In genomic region chr15:67878647-67879293, GRCh38 we compare ENCODE assay signal across 1 cellular context.
TF ChIP-seq lines count a peak whose summit lies in the region.

No MANE protein-coding gene starts in this region.

TF ChIP-seq in GM23338, 12 proteins besides CTCF, POLR2A, EP300 and RAD21:
- TF ChIP-seq ZNF462 (CRISPR knock-in tag; IDR thresholded peaks at IDR 0.05) (no peak), ZNF331 (CRISPR knock-in tag; IDR thresholded peaks at IDR 0.05; ENCODE audit: low read depth) (no peak), CREB1 (CRISPR knock-in tag; IDR thresholded peaks at IDR 0.05; ENCODE audit: low read depth) (no peak), STAT1 (IDR thresholded peaks at IDR 0.05; ENCODE audit: unreplicated experiment) (no peak), EZH2 (IDR thresholded peaks at IDR 0.05; ENCODE audit: low read depth, unreplicated experiment) (no peak), ETS1 (IDR thresholded peaks at IDR 0.05) (no peak), ZNF114 (CRISPR knock-in tag; IDR thresholded peaks at IDR 0.05) (no peak), NANOG (IDR thresholded peaks at IDR 0.05; ENCODE audit: borderline replicate concordance) (no peak), JUNB (IDR thresholded peaks at IDR 0.05; ENCODE audit: unreplicated experiment) (no peak), POLR2AphosphoS5 (IDR thresholded peaks at IDR 0.05; ENCODE audit: low read depth) (no peak), EZH2phosphoT487 (IDR thresholded peaks at IDR 0.05; ENCODE audit: unreplicated experiment) (no peak), REST (IDR thresholded peaks at IDR 0.05; ENCODE audit: unreplicated experiment) (no peak)
